1 cellular context compared by ENCODE assay signal in the genomic region with DNA sequence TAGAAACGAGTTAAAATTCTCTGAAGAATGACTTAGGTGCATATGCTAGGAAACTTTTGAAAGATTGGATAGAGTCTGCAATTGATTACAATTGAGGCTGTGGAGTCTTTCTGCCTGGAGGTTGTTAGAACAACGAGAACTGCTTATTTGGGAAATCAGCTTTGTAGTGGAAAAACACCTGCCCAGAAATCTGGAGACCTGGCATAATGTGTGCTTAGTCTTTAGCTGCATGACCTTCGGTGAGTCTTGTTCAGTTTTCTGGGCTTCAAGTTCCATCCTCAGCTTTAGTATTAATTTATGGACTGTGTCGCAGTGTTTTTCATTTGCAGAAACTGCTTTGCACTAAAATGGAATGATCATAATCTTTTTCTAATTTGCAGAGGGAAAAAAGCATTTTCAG.
TF ChIP-seq lines count a peak whose summit lies in the region.

No MANE protein-coding gene starts in this region.

TF ChIP-seq in K562, 482 proteins besides CTCF, POLR2A, EP300 and RAD21 (continued from another document):
- TF ChIP-seq, protein P1, sequence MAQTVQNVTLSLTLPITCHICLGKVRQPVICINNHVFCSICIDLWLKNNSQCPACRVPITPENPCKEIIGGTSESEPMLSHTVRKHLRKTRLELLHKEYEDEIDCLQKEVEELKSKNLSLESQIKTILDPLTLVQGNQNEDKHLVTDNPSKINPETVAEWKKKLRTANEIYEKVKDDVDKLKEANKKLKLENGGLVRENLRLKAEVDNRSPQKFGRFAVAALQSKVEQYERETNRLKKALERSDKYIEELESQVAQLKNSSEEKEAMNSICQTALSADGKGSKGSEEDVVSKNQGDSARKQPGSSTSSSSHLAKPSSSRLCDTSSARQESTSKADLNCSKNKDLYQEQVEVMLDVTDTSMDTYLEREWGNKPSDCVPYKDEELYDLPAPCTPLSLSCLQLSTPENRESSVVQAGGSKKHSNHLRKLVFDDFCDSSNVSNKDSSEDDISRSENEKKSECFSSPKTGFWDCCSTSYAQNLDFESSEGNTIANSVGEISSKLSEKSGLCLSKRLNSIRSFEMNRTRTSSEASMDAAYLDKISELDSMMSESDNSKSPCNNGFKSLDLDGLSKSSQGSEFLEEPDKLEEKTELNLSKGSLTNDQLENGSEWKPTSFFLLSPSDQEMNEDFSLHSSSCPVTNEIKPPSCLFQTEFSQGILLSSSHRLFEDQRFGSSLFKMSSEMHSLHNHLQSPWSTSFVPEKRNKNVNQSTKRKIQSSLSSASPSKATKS (CRISPR knock-in tag; IDR thresholded peaks at IDR 0.05), result no peak
- TF ChIP-seq, protein P2, sequence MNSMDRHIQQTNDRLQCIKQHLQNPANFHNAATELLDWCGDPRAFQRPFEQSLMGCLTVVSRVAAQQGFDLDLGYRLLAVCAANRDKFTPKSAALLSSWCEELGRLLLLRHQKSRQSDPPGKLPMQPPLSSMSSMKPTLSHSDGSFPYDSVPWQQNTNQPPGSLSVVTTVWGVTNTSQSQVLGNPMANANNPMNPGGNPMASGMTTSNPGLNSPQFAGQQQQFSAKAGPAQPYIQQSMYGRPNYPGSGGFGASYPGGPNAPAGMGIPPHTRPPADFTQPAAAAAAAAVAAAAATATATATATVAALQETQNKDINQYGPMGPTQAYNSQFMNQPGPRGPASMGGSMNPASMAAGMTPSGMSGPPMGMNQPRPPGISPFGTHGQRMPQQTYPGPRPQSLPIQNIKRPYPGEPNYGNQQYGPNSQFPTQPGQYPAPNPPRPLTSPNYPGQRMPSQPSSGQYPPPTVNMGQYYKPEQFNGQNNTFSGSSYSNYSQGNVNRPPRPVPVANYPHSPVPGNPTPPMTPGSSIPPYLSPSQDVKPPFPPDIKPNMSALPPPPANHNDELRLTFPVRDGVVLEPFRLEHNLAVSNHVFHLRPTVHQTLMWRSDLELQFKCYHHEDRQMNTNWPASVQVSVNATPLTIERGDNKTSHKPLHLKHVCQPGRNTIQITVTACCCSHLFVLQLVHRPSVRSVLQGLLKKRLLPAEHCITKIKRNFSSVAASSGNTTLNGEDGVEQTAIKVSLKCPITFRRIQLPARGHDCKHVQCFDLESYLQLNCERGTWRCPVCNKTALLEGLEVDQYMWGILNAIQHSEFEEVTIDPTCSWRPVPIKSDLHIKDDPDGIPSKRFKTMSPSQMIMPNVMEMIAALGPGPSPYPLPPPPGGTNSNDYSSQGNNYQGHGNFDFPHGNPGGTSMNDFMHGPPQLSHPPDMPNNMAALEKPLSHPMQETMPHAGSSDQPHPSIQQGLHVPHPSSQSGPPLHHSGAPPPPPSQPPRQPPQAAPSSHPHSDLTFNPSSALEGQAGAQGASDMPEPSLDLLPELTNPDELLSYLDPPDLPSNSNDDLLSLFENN (IDR thresholded peaks at IDR 0.05; ENCODE audit: low read depth in 2 of 2, low read length in 2 of 2), result no peak
- TF ChIP-seq ZNF224 (CRISPR knock-in tag; IDR thresholded peaks at IDR 0.05) (no peak), HMG20A (CRISPR knock-in tag; conservative IDR thresholded peaks at IDR 0.05) (no peak), TAF9B (IDR thresholded peaks at IDR 0.05; ENCODE audit: partially characterized antibody) (no peak), CREM (IDR thresholded peaks at IDR 0.05; ENCODE audit: low read depth) (no peak), MLLT1 (IDR thresholded peaks at IDR 0.05) (no peak), ZNF449 (CRISPR knock-in tag; IDR thresholded peaks at IDR 0.05) (no peak), ZKSCAN3 (CRISPR knock-in tag; IDR thresholded peaks at IDR 0.05) (no peak), TAF15 (IDR thresholded peaks at IDR 0.05; ENCODE audit: low read depth, low read length) (no peak)
- TF ChIP-seq, protein P3, sequence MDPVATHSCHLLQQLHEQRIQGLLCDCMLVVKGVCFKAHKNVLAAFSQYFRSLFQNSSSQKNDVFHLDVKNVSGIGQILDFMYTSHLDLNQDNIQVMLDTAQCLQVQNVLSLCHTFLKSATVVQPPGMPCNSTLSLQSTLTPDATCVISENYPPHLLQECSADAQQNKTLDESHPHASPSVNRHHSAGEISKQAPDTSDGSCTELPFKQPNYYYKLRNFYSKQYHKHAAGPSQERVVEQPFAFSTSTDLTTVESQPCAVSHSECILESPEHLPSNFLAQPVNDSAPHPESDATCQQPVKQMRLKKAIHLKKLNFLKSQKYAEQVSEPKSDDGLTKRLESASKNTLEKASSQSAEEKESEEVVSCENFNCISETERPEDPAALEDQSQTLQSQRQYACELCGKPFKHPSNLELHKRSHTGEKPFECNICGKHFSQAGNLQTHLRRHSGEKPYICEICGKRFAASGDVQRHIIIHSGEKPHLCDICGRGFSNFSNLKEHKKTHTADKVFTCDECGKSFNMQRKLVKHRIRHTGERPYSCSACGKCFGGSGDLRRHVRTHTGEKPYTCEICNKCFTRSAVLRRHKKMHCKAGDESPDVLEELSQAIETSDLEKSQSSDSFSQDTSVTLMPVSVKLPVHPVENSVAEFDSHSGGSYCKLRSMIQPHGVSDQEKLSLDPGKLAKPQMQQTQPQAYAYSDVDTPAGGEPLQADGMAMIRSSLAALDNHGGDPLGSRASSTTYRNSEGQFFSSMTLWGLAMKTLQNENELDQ (CRISPR knock-in tag; IDR thresholded peaks at IDR 0.05; ENCODE audit: borderline replicate concordance), result no peak
